ENCODE assay signal across 20 cellular contexts in the genomic region with DNA sequence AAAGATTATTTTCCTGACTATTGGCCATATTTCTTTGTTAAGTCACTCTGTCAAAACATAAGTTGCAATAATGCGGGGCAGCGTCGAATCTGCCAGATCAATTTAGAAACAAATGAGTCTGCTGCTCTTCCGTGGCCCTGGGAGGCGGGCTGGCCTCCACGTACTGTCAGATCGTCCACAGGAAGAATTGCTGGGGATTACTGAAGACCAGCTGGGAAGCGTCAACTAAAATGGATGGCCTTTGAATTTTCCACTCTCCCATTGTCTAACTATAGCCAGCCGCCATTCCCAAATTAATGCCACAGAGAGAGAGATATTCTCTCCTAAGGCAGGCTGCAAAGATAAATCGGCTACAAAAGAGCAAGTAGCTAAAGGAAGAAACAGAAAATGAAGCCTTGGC.
DNase-seq lines count a peak whose midpoint lies in the region; ATAC-seq and TF ChIP-seq lines count a peak whose summit lies in the region.
"Had no signal": no experiment of that assay in that cellular context is flagged by ENCODE, and none has a peak within 500 bp of the region (broad histone marks: within the 10 kb centered on the region; RNA-seq: fewer than 3 reads in every experiment).

No MANE protein-coding gene starts in this region.

- H3K36me3 ChIP-seq in adrenal gland (replicated peaks in 1 of 2) (no peaks in the 10 kb centered on the region), esophagus squamous epithelium (no peaks in the 10 kb centered on the region), stomach smooth muscle (ENCODE audit: control insufficient read depth in 2 of 2, insufficient read depth in 2 of 2, low read length in 2 of 2) (no peaks in the 10 kb centered on the region), HAP-1 (replicated peaks) (no peaks in the 10 kb centered on the region)
- H3K36me3 ChIP-seq: brain microvascular endothelial cell, thyroid gland had no signal

- no peak for ATAC-seq in stimulated activated memory B cell treated with anti-CD40 and anti-IgM and Interleukin-4, amounts not matched to agents 10 μg/mL and 1 μg/mL and 100 μg/mL, for 72 hours
- ATAC-seq in HG02884 (IDR thresholded peaks at IDR 0.05; ENCODE audit: unreplicated experiment), result no peak
- ATAC-seq: activated naive CD8-positive, alpha-beta T cell treated with anti-CD3 and anti-CD28 coated beads, Interleukin-2, amount 50 U/mL, for 24 hours; stimulated activated naive B cell treated with anti-CD40 and anti-IgM and Interleukin-4, amounts not matched to agents 10 μg/mL and 1 μg/mL and 100 μg/mL, for 72 hours had no signal

- H3K9me3 ChIP-seq in adrenal gland (replicated peaks in 1 of 3) (no peaks in the 10 kb centered on the region), esophagus squamous epithelium (no peaks in the 10 kb centered on the region), stomach smooth muscle (ENCODE audit: control insufficient read depth in 2 of 2, low read length in 2 of 2) (no peaks in the 10 kb centered on the region), HAP-1 (no peaks in the 10 kb centered on the region)
- H3K9me3 ChIP-seq: SK-N-SH, thyroid gland had no signal

- 33 to 55% (median 53%) methylated on average over 10 of the region's 10 CpGs for WGBS in adrenal gland, 4 donors
- WGBS in esophagus squamous epithelium, 2 donors, result 58 to 85% methylated on average over 9 to 10 of the region's 10 CpGs

- DNase-seq in adrenal gland (peak in 6 of 7 donors; percentile 23 to 66 (median 39)), esophagus squamous epithelium (lab: John Stamatoyannopoulos, UW) (no peak), mesothelial cell of epicardium (ENCODE audit: low spot score in 2 of 2, unreplicated experiment in 2 of 2) (no peak), HAP-1 (ENCODE audit: low spot score in 2 of 2) (no peak)
- DNase-seq: activated CD4-positive, alpha-beta T cell treated with anti-CD3 and anti-CD28 coated beads, Interleukin-2, amount 50 U/mL, for 48 hours; activated effector memory CD4-positive, alpha-beta T cell treated with Interleukin-2 at 50 U/mL for 16 hours; activated naive CD8-positive, alpha-beta T cell treated with anti-CD3 and anti-CD28 coated beads, Interleukin-2, amount 50 U/mL, for 24 hours; brain microvascular endothelial cell; DMS79 treated with DMSO at 0.1 percent for 48 hours; H7; NCI-H187 treated with DMSO at 0.1 percent for 48 hours; NK-92 treated with Interleukin-12 subunit alpha and Interleukin-12 subunit beta, amount 100 ng/mL, for 24 hours; SK-N-SH; stimulated activated naive B cell treated with anti-CD40 and anti-IgM and Interleukin-4, amounts not matched to agents 10 μg/mL and 1 μg/mL and 100 μg/mL, for 72 hours; thyroid gland had no signal

- no peaks in the 10 kb centered on the region for H3K27me3 Mint-ChIP-seq in mesothelial cell of epicardium (ENCODE audit: low read depth)
- H3K27me3 Mint-ChIP-seq in stimulated activated memory B cell treated with anti-CD40 and anti-IgM and Interleukin-4, amounts not matched to agents 10 μg/mL and 1 μg/mL and 100 μg/mL, for 72 hours, result no peaks in the 10 kb centered on the region
- H3K27me3 Mint-ChIP-seq: activated naive CD8-positive, alpha-beta T cell treated with anti-CD3 and anti-CD28 coated beads, Interleukin-2, amount 50 U/mL, for 24 hours; dendritic cell treated with granulocyte-macrophage colony-stimulating factor and Interleukin-4, amounts not matched to agents 40 ng/mL and 50 ng/mL, for 4 days; stimulated activated naive B cell treated with anti-CD40 and anti-IgM and Interleukin-4, amounts not matched to agents 10 μg/mL and 1 μg/mL and 100 μg/mL, for 72 hours had no signal

- H3K4me3 ChIP-seq in adrenal gland (no peak overlapping the region), esophagus squamous epithelium (peak overlapping the region in 1 of 4 donors; percentile 41), stomach smooth muscle (ENCODE audit: low read length in 2 of 2) (peak overlapping the region; percentile 5 to 16), HAP-1 (no peak overlapping the region)
- H3K4me3 ChIP-seq: thyroid gland had no signal

- H3K9ac ChIP-seq in stomach smooth muscle (ENCODE audit: low read length in 2 of 2), result peak overlapping the region; percentile 3 to 21
- H3K9ac ChIP-seq: KMS-11, SK-N-SH had no signal

- in situ Hi-C loops in HAP-1 (cut with MboI; ENCODE audit: low sequenced_read_pairs), result no loop called here

- H3K36me3 Mint-ChIP-seq in mesothelial cell of epicardium, result peaks cover 5% of the 10 kb centered on the region
- H3K36me3 Mint-ChIP-seq in stimulated activated memory B cell treated with anti-CD40 and anti-IgM and Interleukin-4, amounts not matched to agents 10 μg/mL and 1 μg/mL and 100 μg/mL, for 72 hours, result peaks cover 32% of the 10 kb centered on the region

- H3K4me1 Mint-ChIP-seq in mesothelial cell of epicardium, result peaks cover 22% of the 10 kb centered on the region
- peaks cover 12% of the 10 kb centered on the region for H3K4me1 Mint-ChIP-seq in stimulated activated memory B cell treated with anti-CD40 and anti-IgM and Interleukin-4, amounts not matched to agents 10 μg/mL and 1 μg/mL and 100 μg/mL, for 72 hours

- TF ChIP-seq CTCF in adrenal gland (IDR thresholded peaks at IDR 0.05) (no peak), esophagus squamous epithelium (IDR thresholded peaks at IDR 0.05) (no peak), mesothelial cell of epicardium (IDR thresholded peaks at IDR 0.05; ENCODE audit: unreplicated experiment) (no peak)

- TF ChIP-seq POLR2A in adrenal gland (IDR thresholded peaks at IDR 0.05), result no peak
- no peak for TF ChIP-seq POLR2A in esophagus squamous epithelium (IDR thresholded peaks at IDR 0.05)

- H3K9me3 Mint-ChIP-seq in mesothelial cell of epicardium, result peaks cover 17% of the 10 kb centered on the region
- peaks cover 5% of the 10 kb centered on the region for H3K9me3 Mint-ChIP-seq in stimulated activated memory B cell treated with anti-CD40 and anti-IgM and Interleukin-4, amounts not matched to agents 10 μg/mL and 1 μg/mL and 100 μg/mL, for 72 hours
- H3K9me3 Mint-ChIP-seq: dendritic cell treated with granulocyte-macrophage colony-stimulating factor and Interleukin-4, amounts not matched to agents 40 ng/mL and 50 ng/mL, for 4 days had no signal

- H3K27ac Mint-ChIP-seq in mesothelial cell of epicardium, result peak overlapping the region; percentile 74
- no peak overlapping the region for H3K27ac Mint-ChIP-seq in stimulated activated memory B cell treated with anti-CD40 and anti-IgM and Interleukin-4, amounts not matched to agents 10 μg/mL and 1 μg/mL and 100 μg/mL, for 72 hours
- H3K27ac Mint-ChIP-seq: activated naive CD8-positive, alpha-beta T cell treated with anti-CD3 and anti-CD28 coated beads, Interleukin-2, amount 50 U/mL, for 24 hours; dendritic cell treated with granulocyte-macrophage colony-stimulating factor and Interleukin-4, amounts not matched to agents 40 ng/mL and 50 ng/mL, for 4 days; stimulated activated naive B cell treated with anti-CD40 and anti-IgM and Interleukin-4, amounts not matched to agents 10 μg/mL and 1 μg/mL and 100 μg/mL, for 72 hours had no signal

- H3K27me3 ChIP-seq in adrenal gland, result no peaks in the 10 kb centered on the region
- H3K27me3 ChIP-seq in esophagus squamous epithelium, result no peaks in the 10 kb centered on the region
- H3K27me3 ChIP-seq in stomach smooth muscle (ENCODE audit: control insufficient read depth in 1 of 2, insufficient read depth in 2 of 2, low read length in 2 of 2), result no peaks in the 10 kb centered on the region
- H3K27me3 ChIP-seq in HAP-1 (ENCODE audit: low read depth), result no peaks in the 10 kb centered on the region
- H3K27me3 ChIP-seq: brain microvascular endothelial cell, thyroid gland had no signal

- intact Hi-C loops in adrenal gland (cut with DNase I), result no loop called here
- intact Hi-C loops in esophagus squamous epithelium (cut with DNase I), result no loop called here

- H3K4me3 Mint-ChIP-seq in mesothelial cell of epicardium, result peak overlapping the region; percentile 4
- H3K4me3 Mint-ChIP-seq in stimulated activated memory B cell treated with anti-CD40 and anti-IgM and Interleukin-4, amounts not matched to agents 10 μg/mL and 1 μg/mL and 100 μg/mL, for 72 hours, result no peak overlapping the region
- H3K4me3 Mint-ChIP-seq: activated naive CD8-positive, alpha-beta T cell treated with anti-CD3 and anti-CD28 coated beads, Interleukin-2, amount 50 U/mL, for 24 hours; dendritic cell treated with granulocyte-macrophage colony-stimulating factor and Interleukin-4, amounts not matched to agents 40 ng/mL and 50 ng/mL, for 4 days; stimulated activated naive B cell treated with anti-CD40 and anti-IgM and Interleukin-4, amounts not matched to agents 10 μg/mL and 1 μg/mL and 100 μg/mL, for 72 hours had no signal

- no peaks in the 10 kb centered on the region for H3K4me1 ChIP-seq in adrenal gland (replicated peaks in 1 of 2)
- no peaks in the 10 kb centered on the region for H3K4me1 ChIP-seq in esophagus squamous epithelium
- H3K4me1 ChIP-seq in stomach smooth muscle (ENCODE audit: control insufficient read depth, insufficient read depth, low read length), result no peaks in the 10 kb centered on the region
- no peaks in the 10 kb centered on the region for H3K4me1 ChIP-seq in HAP-1
- H3K4me1 ChIP-seq: thyroid gland had no signal

- H3K27ac ChIP-seq in adrenal gland (peak overlapping the region in 3 of 5 donors; percentile 25 to 56 (median 52)), esophagus squamous epithelium (peak overlapping the region in 3 of 4 donors; percentile 21 to 44 (median 26)), stomach smooth muscle (ENCODE audit: low read length) (peak overlapping the region; percentile 41)
- H3K27ac ChIP-seq: brain microvascular endothelial cell, KMS-11, thyroid gland had no signal

Comparison
In these comparisons a context has a peak if more than half of its experiments do, and no peak if none do; other contexts are left out.
1. DNase-seq: peak in adrenal gland (6 of 7); none in esophagus squamous epithelium (single experiment), mesothelial cell of epicardium (0 of 2) and HAP-1 (0 of 2).
2. H3K4me3 ChIP-seq: peak in stomach smooth muscle (2 of 2); none in adrenal gland (0 of 4) and HAP-1 (single experiment).
3. Peak in every context shown above with its lines, with median percentiles within 50 percentile points of each other: H3K27ac ChIP-seq.